25 cellular contexts compared by ENCODE assay signal in genomic region chr19:31838163-31838798, GRCh38.
DNase-seq lines count a peak whose midpoint lies in the region; ATAC-seq and TF ChIP-seq lines count a peak whose summit lies in the region.
"Had no signal": no experiment of that assay in that cellular context is flagged by ENCODE, and none has a peak within 500 bp of the region (broad histone marks: within the 10 kb centered on the region; RNA-seq: fewer than 3 reads in every experiment).

No MANE protein-coding gene starts in this region.

- H3K27me3 Mint-ChIP-seq in endodermal cell (ENCODE audit: insufficient read depth), result peaks cover 1% of the 10 kb centered on the region
- peaks cover 12% of the 10 kb centered on the region for H3K27me3 Mint-ChIP-seq in nephron progenitor cell (ENCODE audit: low read depth, poor library complexity)
- H3K27me3 Mint-ChIP-seq: naive B cell; stimulated activated naive B cell treated with anti-CD40 and anti-IgM and Interleukin-4, amounts not matched to agents 10 μg/mL and 1 μg/mL and 100 μg/mL, for 72 hours had no signal

- peaks cover 12% of the 10 kb centered on the region for H3K9me3 ChIP-seq in endodermal cell (ENCODE audit: control insufficient read depth, low read length)

- no peaks in the 10 kb centered on the region for H3K4me1 Mint-ChIP-seq in endodermal cell
- H3K4me1 Mint-ChIP-seq in nephron progenitor cell, result no peaks in the 10 kb centered on the region
- H3K4me1 Mint-ChIP-seq: activated T-helper 17 cell treated with anti-CD3 and anti-CD28 coated beads, Interleukin-2, amount 50 U/mL, for 72 hours; naive B cell; stimulated activated naive B cell treated with anti-CD40 and anti-IgM and Interleukin-4, amounts not matched to agents 10 μg/mL and 1 μg/mL and 100 μg/mL, for 72 hours had no signal

- ATAC-seq in HG03521 (IDR thresholded peaks at IDR 0.05; ENCODE audit: unreplicated experiment), result no peak
- no peak for ATAC-seq in HG02885 (IDR thresholded peaks at IDR 0.05; ENCODE audit: poor library complexity, unreplicated experiment)
- ATAC-seq: activated T-helper 17 cell treated with anti-CD3 and anti-CD28 coated beads, Interleukin-2, amount 50 U/mL, for 72 hours; body of pancreas; gastroesophageal sphincter; stimulated activated naive B cell treated with anti-CD40 and anti-IgM and Interleukin-4, amounts not matched to agents 10 μg/mL and 1 μg/mL and 100 μg/mL, for 72 hours had no signal

- TF ChIP-seq CTCF in endodermal cell (conservative IDR thresholded peaks at IDR 0.05), result no peak
- TF ChIP-seq CTCF in nephron progenitor cell (IDR thresholded peaks at IDR 0.05), result no peak

- no peak overlapping the region for H3K4me3 ChIP-seq in endodermal cell (ENCODE audit: low read length)
- H3K4me3 ChIP-seq: body of pancreas, esophagus muscularis mucosa, gastroesophageal sphincter, skin epidermis, tibial artery had no signal

- DNase-seq in NCI-H1105 treated with DMSO at 0.1 percent for 48 hours (lab: John Stamatoyannopoulos, UW), result peak; percentile 81
- no peak for DNase-seq in endodermal cell
- DNase-seq in nephron progenitor cell, result no peak
- DNase-seq in superior temporal gyrus (ENCODE audit: extremely low spot score), result peak; percentile 23
- no peak for DNase-seq in CD1c-positive myeloid dendritic cell (ENCODE audit: extremely low spot score)
- DNase-seq: activated CD4-positive, alpha-beta T cell treated with anti-CD3 and anti-CD28 coated beads, Interleukin-2, amount 50 U/mL, for 1 hour; AML-193; body of pancreas; DND-41; effector memory CD4-positive, alpha-beta T cell; kidney glomerular epithelial cell; mammary epithelial cell; naive B cell; NCI-H510A treated with DMSO at 0.1 percent for 48 hours; stimulated activated CD4-positive, alpha-beta T cell treated with anti-CD3 and anti-CD28 coated beads, Interleukin-2, amount 100 ng/mL, for 24 hours; stimulated activated naive B cell treated with anti-CD40 and anti-IgM and Interleukin-4, amounts not matched to agents 10 μg/mL and 1 μg/mL and 100 μg/mL, for 72 hours; T-helper 2 cell; tibial artery had no signal

- peak overlapping the region; percentile 53 for H3K27ac ChIP-seq in endodermal cell (ENCODE audit: low read depth, low read length)
- H3K27ac ChIP-seq: body of pancreas, esophagus muscularis mucosa, gastroesophageal sphincter, skin epidermis, tibial artery had no signal

- peaks cover 22% of the 10 kb centered on the region for H3K9me3 Mint-ChIP-seq in endodermal cell
- H3K9me3 Mint-ChIP-seq in nephron progenitor cell, result peaks cover 48% of the 10 kb centered on the region

- H3K27ac Mint-ChIP-seq in endodermal cell, result no peak overlapping the region
- H3K27ac Mint-ChIP-seq in nephron progenitor cell, result peak overlapping the region; percentile 13
- H3K27ac Mint-ChIP-seq: activated naive CD8-positive, alpha-beta T cell; activated T-helper 17 cell treated with anti-CD3 and anti-CD28 coated beads, Interleukin-2, amount 50 U/mL, for 72 hours; naive B cell; stimulated activated naive B cell treated with anti-CD40 and anti-IgM and Interleukin-4, amounts not matched to agents 10 μg/mL and 1 μg/mL and 100 μg/mL, for 72 hours had no signal

- no peaks in the 10 kb centered on the region for H3K4me1 ChIP-seq in endodermal cell (ENCODE audit: control insufficient read depth, insufficient read depth, low read length)
- H3K4me1 ChIP-seq: body of pancreas, esophagus muscularis mucosa, gastroesophageal sphincter, tibial artery had no signal

- H3K4me3 Mint-ChIP-seq in endodermal cell, result no peak overlapping the region
- H3K4me3 Mint-ChIP-seq in nephron progenitor cell, result no peak overlapping the region
- H3K4me3 Mint-ChIP-seq: activated naive CD8-positive, alpha-beta T cell; activated T-helper 17 cell treated with anti-CD3 and anti-CD28 coated beads, Interleukin-2, amount 50 U/mL, for 72 hours; stimulated activated naive B cell treated with anti-CD40 and anti-IgM and Interleukin-4, amounts not matched to agents 10 μg/mL and 1 μg/mL and 100 μg/mL, for 72 hours had no signal

- H3K36me3 ChIP-seq in endodermal cell (ENCODE audit: control insufficient read depth, insufficient read depth, low read length), result no peaks in the 10 kb centered on the region
- H3K36me3 ChIP-seq: esophagus muscularis mucosa, gastroesophageal sphincter, tibial artery had no signal

- 82 to 85% methylated on average over 10 of the region's 11 CpGs for WGBS in endodermal cell (ENCODE audit: insufficient coverage in 1 of 2, insufficient read length in 1 of 2), 2 experiments

- H3K36me3 Mint-ChIP-seq in endodermal cell (ENCODE audit: low read depth) (no peaks in the 10 kb centered on the region), nephron progenitor cell (ENCODE audit: low read depth) (peaks cover 6% of the 10 kb centered on the region)
- H3K36me3 Mint-ChIP-seq: activated naive CD8-positive, alpha-beta T cell; naive B cell; stimulated activated naive B cell treated with anti-CD40 and anti-IgM and Interleukin-4, amounts not matched to agents 10 μg/mL and 1 μg/mL and 100 μg/mL, for 72 hours had no signal

- H3K27me3 ChIP-seq in endodermal cell (ENCODE audit: control insufficient read depth, insufficient read depth, low read length, poor library complexity, severe bottlenecking), result no peaks in the 10 kb centered on the region
- H3K27me3 ChIP-seq: body of pancreas, tibial artery had no signal

- no peak overlapping the region for H3K9ac ChIP-seq in endodermal cell (ENCODE audit: extremely low read depth, low read length, poor library complexity, severe bottlenecking)

Comparison
In these comparisons a context has a peak if more than half of its experiments do, and no peak if none do; other contexts are left out.
1. DNase-seq: peak in NCI-H1105 treated with DMSO at 0.1 percent for 48 hours (single experiment) and superior temporal gyrus (single experiment); none in endodermal cell (single experiment), nephron progenitor cell (single experiment) and CD1c-positive myeloid dendritic cell (single experiment).